1 cellular context compared by ENCODE assay signal in genomic region chr6:149026530-149026942, GRCh38.
TF ChIP-seq lines count a peak whose summit lies in the region.

No MANE protein-coding gene starts in this region.

TF ChIP-seq in GM23338, 12 proteins besides CTCF, POLR2A, EP300 and RAD21 (continued from another document):
- TF ChIP-seq POLR2AphosphoS5 (IDR thresholded peaks at IDR 0.05; ENCODE audit: low read depth) = no peak
- no peak for TF ChIP-seq CREB1 (CRISPR knock-in tag; IDR thresholded peaks at IDR 0.05; ENCODE audit: low read depth)
- no peak for TF ChIP-seq ZNF114 (CRISPR knock-in tag; IDR thresholded peaks at IDR 0.05)
- TF ChIP-seq EZH2phosphoT487 (IDR thresholded peaks at IDR 0.05; ENCODE audit: unreplicated experiment) = no peak
- no peak for TF ChIP-seq ETS1 (IDR thresholded peaks at IDR 0.05)
